26 cellular contexts compared by ENCODE assay signal in the genomic region with DNA sequence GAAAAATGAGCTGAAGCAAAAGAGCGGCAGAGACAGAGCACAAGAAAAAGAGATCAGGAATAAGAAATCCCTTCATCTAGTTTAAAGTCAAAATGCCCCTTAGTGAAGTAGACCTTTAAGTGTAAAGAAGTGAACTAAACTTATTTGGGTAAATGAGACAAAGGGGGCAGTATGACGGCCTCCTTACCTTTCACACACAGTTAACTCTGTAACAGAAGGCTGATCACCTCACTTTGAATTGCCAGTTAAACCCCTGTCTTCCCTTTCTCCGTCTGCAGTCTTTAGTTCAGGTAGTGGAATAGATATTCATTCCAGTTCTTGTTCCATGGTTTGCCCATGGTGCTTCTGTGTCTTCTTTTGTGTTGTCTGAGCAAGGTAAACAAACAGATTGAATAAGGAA.
"Had no signal": no experiment of that assay in that cellular context is flagged by ENCODE, and none has a peak within 500 bp of the region (broad histone marks: within the 10 kb centered on the region; RNA-seq: fewer than 3 reads in every experiment).

No MANE protein-coding gene starts in this region.

- H3K9ac ChIP-seq: SK-N-SH had no signal

- H3K4me2 ChIP-seq: SK-N-SH had no signal

- H3K9me2 ChIP-seq: SK-N-SH had no signal

- ATAC-seq: activated CD4-positive, CD25-positive, alpha-beta regulatory T cell treated with anti-CD3 and anti-CD28 coated beads, Interleukin-2, amount 50 U/mL, for 24 hours; activated CD8-positive, alpha-beta T cell treated with anti-CD3 and anti-CD28 coated beads for 36 hours had no signal

- H3K9me3 ChIP-seq: adrenal gland, breast epithelium, Peyer's patch, SJCRH30, SK-N-SH had no signal

- H3K27ac ChIP-seq: adrenal gland, breast epithelium, RWPE1, SJCRH30, WERI-Rb-1 had no signal

- H3K36me3 ChIP-seq: adrenal gland, breast epithelium, Peyer's patch, SJCRH30, WERI-Rb-1 had no signal

- H3K4me1 ChIP-seq: adrenal gland, breast epithelium, Peyer's patch, SJCRH30 had no signal

- H3K4me3 ChIP-seq: adrenal gland, breast epithelium, Peyer's patch, SJCRH30 had no signal

- H3K27me3 ChIP-seq: adrenal gland, breast epithelium, Peyer's patch, SJCRH30 had no signal

- DNase-seq: activated CD4-positive, alpha-beta T cell treated with anti-CD3 and anti-CD28 coated beads for 4 hours; activated CD8-positive, alpha-beta memory T cell treated with anti-CD3 and anti-CD28 coated beads, Interleukin-2, amount 50 U/mL, for 48 hours; activated CD8-positive, alpha-beta T cell treated with anti-CD3 and anti-CD28 coated beads for 36 hours; activated naive CD4-positive, alpha-beta T cell treated with anti-CD3 and anti-CD28 coated beads, Interleukin-2, amount 50 U/mL, for 16 hours; activated naive CD8-positive, alpha-beta T cell treated with anti-CD3 and anti-CD28 coated beads, Interleukin-2, amount 10 ng/mL, durations not matched to agents 7 days and 5 days; activated T-cell treated with anti-CD3 and anti-CD28 coated beads, Interleukin-2, amount 50 U/mL, for 1 hour; adrenal gland; aorta; caudate nucleus; Karpas-422; NCI-H1105 treated with DMSO at 0.1 percent for 48 hours; NCI-H1436 treated with DMSO at 0.1 percent for 48 hours; NCI-H187; NCI-H2081; NCI-H446 treated with DMSO at 0.1 percent for 48 hours; NCI-H524 treated with DMSO at 0.1 percent for 48 hours; NCI-H748 treated with DMSO at 0.1 percent for 48 hours; Peyer's patch; Right ventricle myocardium superior; SJCRH30; SK-N-SH; T-helper 1 cell; WERI-Rb-1 had no signal
